23 cellular contexts compared by ENCODE assay signal in genomic region chr19:18870531-18871172, GRCh38. TPM values are rescaled to one million over a fixed set of nuclear protein-coding genes. Genes with fewer than 3 reads are reported as not detected.
A peak's percentile ranks its signal among the peaks of the same experiment; 100 is the strongest.
DNase-seq lines count a peak whose midpoint lies in the region; ATAC-seq and TF ChIP-seq lines count a peak whose summit lies in the region.
"Had no signal": no experiment of that assay in that cellular context is flagged by ENCODE, and none has a peak within 500 bp of the region (broad histone marks: within the 10 kb centered on the region; RNA-seq: fewer than 3 reads in every experiment).

No MANE protein-coding gene starts in this region.

- H3K27ac Mint-ChIP-seq in activated B cell treated with CpG ODN at 0.5 μM for 24 hours (no peak overlapping the region), neural progenitor cell (no peak overlapping the region)
- H3K27ac Mint-ChIP-seq: activated naive CD4-positive, alpha-beta T cell treated with anti-CD3 and anti-CD28 coated beads for 36 hours; mesothelial cell of epicardium had no signal

- H2BK15ac ChIP-seq in mesendoderm (replicated peaks; ENCODE audit: low read depth) = no peak overlapping the region

- H4K8ac ChIP-seq in mesendoderm (ENCODE audit: low read depth, low read length) = no peak overlapping the region

- peaks cover 25% of the 10 kb centered on the region for H3K4me1 ChIP-seq in left ventricle myocardium inferior
- H3K4me1 ChIP-seq in mesendoderm (ENCODE audit: control insufficient read depth, low read depth, low read length) = peaks cover 3% of the 10 kb centered on the region
- H3K4me1 ChIP-seq in neural progenitor cell = no peaks in the 10 kb centered on the region
- H3K4me1 ChIP-seq in SK-N-SH (ENCODE audit: control insufficient read depth in 1 of 2, insufficient read depth in 2 of 2, low read depth in 1 of 2, low read length in 1 of 2) = no peaks in the 10 kb centered on the region
- H3K4me1 ChIP-seq: psoas muscle had no signal

- H3K9me3 ChIP-seq in left ventricle myocardium inferior (replicated peaks) = no peaks in the 10 kb centered on the region
- H3K9me3 ChIP-seq in neural progenitor cell (ENCODE audit: low read depth) = no peaks in the 10 kb centered on the region
- no peaks in the 10 kb centered on the region for H3K9me3 ChIP-seq in SK-N-SH
- H3K9me3 ChIP-seq: ascending aorta, neutrophil, psoas muscle had no signal

- H3K4me3 ChIP-seq in left ventricle myocardium inferior = peak overlapping the region; percentile 19
- H3K4me3 ChIP-seq in mesendoderm (ENCODE audit: low read length) = no peak overlapping the region
- H3K4me3 ChIP-seq in neural progenitor cell = no peak overlapping the region
- H3K4me3 ChIP-seq in SK-N-SH (ENCODE audit: low read depth in 2 of 2, low read length in 1 of 2) = no peak overlapping the region
- H3K4me3 ChIP-seq: ascending aorta, psoas muscle, skin epidermis had no signal

- H3K27me3 Mint-ChIP-seq in activated B cell treated with CpG ODN at 0.5 μM for 24 hours (peaks cover 18% of the 10 kb centered on the region), neural progenitor cell (ENCODE audit: insufficient read depth, low read depth) (peaks cover 10% of the 10 kb centered on the region)

- H3K36me3 Mint-ChIP-seq in activated B cell treated with CpG ODN at 0.5 μM for 24 hours (ENCODE audit: low read depth) = peaks cover 22% of the 10 kb centered on the region
- peaks cover 23% of the 10 kb centered on the region for H3K36me3 Mint-ChIP-seq in neural progenitor cell

- peak overlapping the region; percentile 73 for H3K56ac ChIP-seq in mesendoderm (ENCODE audit: low read length)

- H3K27ac ChIP-seq in left ventricle myocardium inferior (replicated peaks) = no peak overlapping the region
- no peak overlapping the region for H3K27ac ChIP-seq in mesendoderm (ENCODE audit: low read depth, low read length)
- H3K27ac ChIP-seq in neural progenitor cell = no peak overlapping the region
- H3K27ac ChIP-seq in SK-N-SH (ENCODE audit: low read depth in 2 of 2, low read length in 1 of 2) = no peak overlapping the region
- H3K27ac ChIP-seq: ascending aorta, neutrophil, psoas muscle, skin epidermis had no signal

- no peaks in the 10 kb centered on the region for H3K9me3 Mint-ChIP-seq in activated B cell treated with CpG ODN at 0.5 μM for 24 hours
- no peaks in the 10 kb centered on the region for H3K9me3 Mint-ChIP-seq in neural progenitor cell
- H3K9me3 Mint-ChIP-seq: activated naive CD4-positive, alpha-beta T cell treated with anti-CD3 and anti-CD28 coated beads for 36 hours; CD4-positive, CD25-positive, alpha-beta regulatory T cell; mesothelial cell of epicardium had no signal

- no peak overlapping the region for H3K18ac ChIP-seq in mesendoderm (ENCODE audit: low read length)

- peak overlapping the region; percentile 49 for H3K9ac ChIP-seq in mesendoderm (ENCODE audit: low read length)
- no peak overlapping the region for H3K9ac ChIP-seq in neural progenitor cell
- no peak overlapping the region for H3K9ac ChIP-seq in SK-N-SH

- no peak overlapping the region for H4K5ac ChIP-seq in mesendoderm (ENCODE audit: low read length)

- CTCF ChIA-PET in activated B cell treated with CpG ODN at 0.5 μM for 24 hours (lab: Charles Lee) (no interaction called here), SK-N-SH (lab: Yijun Ruan, JAX) (no interaction called here)

- H3K23ac ChIP-seq in mesendoderm (ENCODE audit: low read length) = peak overlapping the region; percentile 45

- no peaks in the 10 kb centered on the region for H3K79me1 ChIP-seq in mesendoderm (ENCODE audit: low read length)

- no peak for DNase-seq in left ventricle myocardium inferior
- no peak for DNase-seq in Right ventricle myocardium inferior (ENCODE audit: missing footprints)
- no peak for DNase-seq in activated B cell treated with CpG ODN at 0.5 μM for 24 hours
- no peak for DNase-seq in mesendoderm
- DNase-seq in SK-N-DZ (ENCODE audit: low spot score) = no peak
- no peak for DNase-seq in neural progenitor cell (ENCODE audit: low spot score)
- no peak for DNase-seq in SK-N-SH
- DNase-seq: ACHN; activated CD4-positive, alpha-beta T cell treated with anti-CD3 and anti-CD28 coated beads, Interleukin-2, amount 50 U/mL, for 4 hours; activated naive CD4-positive, alpha-beta T cell treated with anti-CD3 and anti-CD28 coated beads for 36 hours; CD4-positive, CD25-positive, alpha-beta regulatory T cell; cerebellar nuclear complex; effector CD4-positive, alpha-beta T cell; GDM1; left cardiac atrium; NCI-H2171; stimulated activated CD4-positive, alpha-beta T cell treated with anti-CD3 and anti-CD28 coated beads, Interleukin-2, amount 100 ng/mL, for 48 hours had no signal

- intact Hi-C loops in left ventricle myocardium inferior (cut with micrococcal nuclease) (no loop called here), Right ventricle myocardium inferior (cut with DNase I) (no loop called here), activated B cell treated with CpG ODN at 0.5 μM for 24 hours (cut with micrococcal nuclease) (no loop called here)

- H3K9me2 ChIP-seq in SK-N-SH = no peaks in the 10 kb centered on the region

- H3K79me2 ChIP-seq in mesendoderm (ENCODE audit: control insufficient read depth, insufficient read depth, low read length) (no peaks in the 10 kb centered on the region), neural progenitor cell (ENCODE audit: low read depth) (no peaks in the 10 kb centered on the region), SK-N-SH (ENCODE audit: insufficient read depth) (no peaks in the 10 kb centered on the region)

- ATAC-seq in Right ventricle myocardium inferior = no peak
- no peak for ATAC-seq in activated B cell treated with CpG ODN at 0.5 μM for 24 hours (ENCODE audit: low read depth)
- ATAC-seq in HG03460 (IDR thresholded peaks at IDR 0.05; ENCODE audit: unreplicated experiment) = no peak

- H3K36me3 ChIP-seq in left ventricle myocardium inferior = peaks cover 21% of the 10 kb centered on the region
- H3K36me3 ChIP-seq in mesendoderm (ENCODE audit: control insufficient read depth, insufficient read depth, low read length) = peaks cover 4% of the 10 kb centered on the region
- no peaks in the 10 kb centered on the region for H3K36me3 ChIP-seq in neural progenitor cell
- peaks cover 10 to 28% of the 10 kb centered on the region in 2 experiments for H3K36me3 ChIP-seq in SK-N-SH (replicated peaks in 1 of 2; ENCODE audit: control insufficient read depth in 1 of 2, insufficient read depth in 2 of 2, low read length in 1 of 2)

- H2BK5ac ChIP-seq in mesendoderm (ENCODE audit: low read length) = no peak overlapping the region

- no peak for TF ChIP-seq RAD21 in SK-N-SH (IDR thresholded peaks at IDR 0.05; ENCODE audit: low read length)

- peak overlapping the region; percentile 55 for H3K4me3 Mint-ChIP-seq in activated B cell treated with CpG ODN at 0.5 μM for 24 hours
- no peak overlapping the region for H3K4me3 Mint-ChIP-seq in neural progenitor cell
- H3K4me3 Mint-ChIP-seq: activated naive CD4-positive, alpha-beta T cell treated with anti-CD3 and anti-CD28 coated beads for 36 hours; mesothelial cell of epicardium had no signal

- H3K4me1 Mint-ChIP-seq in activated B cell treated with CpG ODN at 0.5 μM for 24 hours (peaks cover 8% of the 10 kb centered on the region), neural progenitor cell (peaks cover 8% of the 10 kb centered on the region)
- H3K4me1 Mint-ChIP-seq: mesothelial cell of epicardium had no signal

- peaks cover 20% of the 10 kb centered on the region for H3F3A ChIP-seq in neural progenitor cell (ENCODE audit: low read depth)
- H3F3A ChIP-seq in SK-N-SH (replicated peaks; ENCODE audit: insufficient read depth) = peaks cover 12% of the 10 kb centered on the region

- H3K27me3 ChIP-seq in left ventricle myocardium inferior (ENCODE audit: low read depth) = peaks cover 48% of the 10 kb centered on the region
- H3K27me3 ChIP-seq in mesendoderm (ENCODE audit: insufficient read depth, low read length, poor library complexity) = no peaks in the 10 kb centered on the region
- no peaks in the 10 kb centered on the region for H3K27me3 ChIP-seq in neural progenitor cell
- H3K27me3 ChIP-seq in SK-N-SH (ENCODE audit: insufficient read depth) = no peaks in the 10 kb centered on the region
- H3K27me3 ChIP-seq: ascending aorta had no signal

- H3K4ac ChIP-seq in mesendoderm (ENCODE audit: low read depth, low read length) = no peak overlapping the region

- TF ChIP-seq EP300 in SK-N-SH (IDR thresholded peaks at IDR 0.05; ENCODE audit: borderline replicate concordance in 1 of 2, low read depth in 1 of 2, low read length in 1 of 2) = no peak

- peak overlapping the region; percentile 74 for H2AK5ac ChIP-seq in mesendoderm (ENCODE audit: low read length)

- H2AFZ ChIP-seq in neural progenitor cell (replicated peaks) (no peak overlapping the region), SK-N-SH (ENCODE audit: low read depth) (no peak overlapping the region)

- WGBS in mesendoderm (ENCODE audit: extremely low coverage, insufficient coverage, low lambda C conversion rate) = no CpG with 5 or more reads among the region's 25 CpGs
- 93% methylated on average over 24 of the region's 25 CpGs for WGBS in SK-N-SH (ENCODE audit: low lambda C conversion rate)

- POLR2A ChIA-PET in activated B cell treated with CpG ODN at 0.5 μM for 24 hours (lab: Charles Lee) (no interaction called here), SK-N-SH (lab: Yijun Ruan, JAX) (no interaction called here)

- H4K20me1 ChIP-seq in neural progenitor cell (ENCODE audit: low read depth) (peaks cover 46% of the 10 kb centered on the region), SK-N-SH (ENCODE audit: insufficient read depth) (no peaks in the 10 kb centered on the region)

- TF ChIP-seq CTCF in left ventricle myocardium inferior (IDR thresholded peaks at IDR 0.05; ENCODE audit: borderline replicate concordance) (no peak), activated B cell treated with CpG ODN at 0.5 μM for 24 hours (IDR thresholded peaks at IDR 0.05) (no peak), neural progenitor cell (IDR thresholded peaks at IDR 0.05) (no peak), SK-N-SH (IDR thresholded peaks at IDR 0.05) (no peak)

- no peak overlapping the region for H2BK120ac ChIP-seq in mesendoderm (ENCODE audit: low read depth, low read length)

- no peak overlapping the region for H3K4me2 ChIP-seq in mesendoderm (ENCODE audit: low read length)
- H3K4me2 ChIP-seq in neural progenitor cell = no peak overlapping the region
- no peak overlapping the region for H3K4me2 ChIP-seq in SK-N-SH

RNA-seq across cellular contexts. Expression of gene CERS1, which starts 25.3 kb away (rescaled TPM):
- total RNA-seq in left ventricle myocardium inferior = 1.4 TPM
- 0.30 TPM for total RNA-seq in Right ventricle myocardium inferior
- not detected in 2 replicates for total RNA-seq in activated B cell treated with CpG ODN at 0.5 μM for 24 hours
- 6.9 TPM for polyA plus RNA-seq in mesendoderm (2013, experiment 1 of 2)
- 6.7 TPM for polyA plus RNA-seq in mesendoderm (2013, experiment 2 of 2)
- polyA plus RNA-seq in SK-N-DZ (2014; cell fraction: cytosol; rRNA removed) = 12.0 and 23.7 TPM in 2 replicates
- 6.2 and 9.1 TPM in 2 replicates for polyA plus RNA-seq in SK-N-DZ (2014; cell fraction: nucleus; rRNA removed)
- total RNA-seq in neural progenitor cell (ENCODE audit: low replicate concordance) = 1.9 and 7.6 TPM in 2 replicates
- 5.4 and 7.3 TPM in 2 replicates for polyA plus RNA-seq in SK-N-SH (2012; rRNA removed)
- 3.7 and 5.1 TPM in 2 replicates for polyA plus RNA-seq in SK-N-SH (2012; cell fraction: cytosol; rRNA removed)
- 6.2 and 6.4 TPM in 2 replicates for polyA plus RNA-seq in SK-N-SH (2012; cell fraction: nucleus; rRNA removed)
- total RNA-seq: activated naive CD4-positive, alpha-beta T cell treated with anti-CD3 and anti-CD28 coated beads for 36 hours; ascending aorta; CD4-positive, CD25-positive, alpha-beta regulatory T cell had no signal
- polyA plus RNA-seq: CD4-positive, CD25-positive, alpha-beta regulatory T cell had no signal

RNA-seq across cellular contexts. Expression of gene UPF1, which starts 38.9 kb away (rescaled TPM):
- total RNA-seq in left ventricle myocardium inferior (32.3 TPM), Right ventricle myocardium inferior (37.0 TPM), activated B cell treated with CpG ODN at 0.5 μM for 24 hours (93.2 and 107 TPM in 2 replicates), neural progenitor cell (ENCODE audit: low replicate concordance) (65.2 and 69.8 TPM in 2 replicates)
- 26.9 TPM for polyA plus RNA-seq in mesendoderm (2013, experiment 1 of 2)
- polyA plus RNA-seq in mesendoderm (2013, experiment 2 of 2) = 25.8 TPM
- 34.4 and 37.4 TPM in 2 replicates for polyA plus RNA-seq in SK-N-DZ (2014; cell fraction: cytosol; rRNA removed)
- 50.4 and 74.0 TPM in 2 replicates for polyA plus RNA-seq in SK-N-DZ (2014; cell fraction: nucleus; rRNA removed)
- polyA plus RNA-seq in SK-N-SH (2012; rRNA removed) = 20.3 and 33.3 TPM in 2 replicates
- polyA plus RNA-seq in SK-N-SH (2012; cell fraction: cytosol; rRNA removed) = 15.1 and 18.6 TPM in 2 replicates
- 79.6 and 83.0 TPM in 2 replicates for polyA plus RNA-seq in SK-N-SH (2012; cell fraction: nucleus; rRNA removed)

RNA-seq across cellular contexts. Expression of gene COPE, which starts 48.5 kb away (rescaled TPM):
- 128 TPM for total RNA-seq in left ventricle myocardium inferior
- total RNA-seq in Right ventricle myocardium inferior = 139 TPM
- total RNA-seq in activated B cell treated with CpG ODN at 0.5 μM for 24 hours = 182 and 253 TPM in 2 replicates
- 150 TPM for polyA plus RNA-seq in mesendoderm (2013, experiment 1 of 2)
- polyA plus RNA-seq in mesendoderm (2013, experiment 2 of 2) = 147 TPM
- polyA plus RNA-seq in SK-N-DZ (2014; cell fraction: cytosol; rRNA removed) = 379 and 401 TPM in 2 replicates
- polyA plus RNA-seq in SK-N-DZ (2014; cell fraction: nucleus; rRNA removed) = 193 and 231 TPM in 2 replicates
- 95.2 and 225 TPM in 2 replicates for total RNA-seq in neural progenitor cell (ENCODE audit: low replicate concordance)
- polyA plus RNA-seq in SK-N-SH (2012; rRNA removed) = 412 and 450 TPM in 2 replicates
- polyA plus RNA-seq in SK-N-SH (2012; cell fraction: cytosol; rRNA removed) = 182 and 282 TPM in 2 replicates
- 272 and 273 TPM in 2 replicates for polyA plus RNA-seq in SK-N-SH (2012; cell fraction: nucleus; rRNA removed)

RNA-seq across cellular contexts. Expression of gene DDX49, which starts 48.9 kb away (rescaled TPM):
- 22.4 TPM for total RNA-seq in left ventricle myocardium inferior
- 25.6 TPM for total RNA-seq in Right ventricle myocardium inferior
- 49.0 and 53.6 TPM in 2 replicates for total RNA-seq in activated B cell treated with CpG ODN at 0.5 μM for 24 hours
- 27.4 TPM for polyA plus RNA-seq in mesendoderm (2013, experiment 1 of 2)
- 29.7 TPM for polyA plus RNA-seq in mesendoderm (2013, experiment 2 of 2)
- polyA plus RNA-seq in SK-N-DZ (2014; cell fraction: cytosol; rRNA removed) = 74.4 and 86.0 TPM in 2 replicates
- polyA plus RNA-seq in SK-N-DZ (2014; cell fraction: nucleus; rRNA removed) = 61.0 and 74.5 TPM in 2 replicates
- total RNA-seq in neural progenitor cell (ENCODE audit: low replicate concordance) = 19.9 and 23.4 TPM in 2 replicates
- polyA plus RNA-seq in SK-N-SH (2012; rRNA removed) = 81.7 and 86.8 TPM in 2 replicates
- polyA plus RNA-seq in SK-N-SH (2012; cell fraction: cytosol; rRNA removed) = 47.6 and 65.1 TPM in 2 replicates
- 104 and 112 TPM in 2 replicates for polyA plus RNA-seq in SK-N-SH (2012; cell fraction: nucleus; rRNA removed)
